8 cellular contexts compared by ENCODE assay signal in genomic region chr10:128263891-128264688, GRCh38.
DNase-seq lines count a peak whose midpoint lies in the region; ATAC-seq, FAIRE-seq and TF ChIP-seq lines count a peak whose summit lies in the region.

No MANE protein-coding gene starts in this region.

- H3K4me3 Mint-ChIP-seq in stimulated activated effector memory CD8-positive, alpha-beta T cell treated with anti-CD3 and anti-CD28 coated beads, Interleukin-12 subunit alpha, Interleukin-12 subunit beta, amount 100 ng/mL, for 72 hours, result no peak overlapping the region

- H3K4me1 Mint-ChIP-seq in stimulated activated effector memory CD8-positive, alpha-beta T cell treated with anti-CD3 and anti-CD28 coated beads, Interleukin-12 subunit alpha, Interleukin-12 subunit beta, amount 100 ng/mL, for 72 hours, result peaks cover 7% of the 10 kb centered on the region

- peak; percentile 15; the same call in 1 of the 2 replicates for TF ChIP-seq CTCF in WI38 (IDR thresholded peaks at IDR 0.05; ENCODE audit: low read depth, low read length)

- no peak overlapping the region for H3K27ac Mint-ChIP-seq in stimulated activated effector memory CD8-positive, alpha-beta T cell treated with anti-CD3 and anti-CD28 coated beads, Interleukin-12 subunit alpha, Interleukin-12 subunit beta, amount 100 ng/mL, for 72 hours

- no peak overlapping the region for H3K4me3 ChIP-seq in WI38 (ENCODE audit: low read depth, low read length)

- FAIRE-seq in GM18507 (lab: Jason Lieb, UNC), result peak; percentile 24

- peak; percentile 66 for DNase-seq in Ammon's horn (ENCODE audit: low spot score)
- DNase-seq in GM18507 (ENCODE audit: extremely low spot score, insufficient read length, low read depth), result no peak
- DNase-seq in NAMALWA (ENCODE audit: low spot score), result peak; percentile 63
- peak; percentile 46 for DNase-seq in dedifferentiated amniotic fluid mesenchymal stem cell (ENCODE audit: extremely low spot score)
- peak; percentile 59 to 68 for DNase-seq in lung microvascular endothelial cell (ENCODE audit: low read depth in 2 of 2)
- DNase-seq in stimulated activated effector memory CD8-positive, alpha-beta T cell treated with anti-CD3 and anti-CD28 coated beads, Interleukin-12 subunit alpha, Interleukin-12 subunit beta, amount 100 ng/mL, for 72 hours (ENCODE audit: low spot score in 2 of 2), result peak; percentile 9 to 70
- DNase-seq in COR-L47 (lab: John Stamatoyannopoulos, UW), result no peak

- H3K36me3 Mint-ChIP-seq in stimulated activated effector memory CD8-positive, alpha-beta T cell treated with anti-CD3 and anti-CD28 coated beads, Interleukin-12 subunit alpha, Interleukin-12 subunit beta, amount 100 ng/mL, for 72 hours, result no peaks in the 10 kb centered on the region

- peak; percentile 62 for ATAC-seq in stimulated activated effector memory CD8-positive, alpha-beta T cell treated with anti-CD3 and anti-CD28 coated beads, Interleukin-12 subunit alpha, Interleukin-12 subunit beta, amount 100 ng/mL, for 72 hours

- no peaks in the 10 kb centered on the region for H3K9me3 Mint-ChIP-seq in stimulated activated effector memory CD8-positive, alpha-beta T cell treated with anti-CD3 and anti-CD28 coated beads, Interleukin-12 subunit alpha, Interleukin-12 subunit beta, amount 100 ng/mL, for 72 hours

Comparison
In these comparisons a context has a peak if more than half of its experiments do, and no peak if none do; other contexts are left out.
1. DNase-seq: peak in Ammon's horn (single experiment), NAMALWA (single experiment), dedifferentiated amniotic fluid mesenchymal stem cell (single experiment), lung microvascular endothelial cell (2 of 2) and stimulated activated effector memory CD8-positive, alpha-beta T cell treated with anti-CD3 and anti-CD28 coated beads, Interleukin-12 subunit alpha, Interleukin-12 subunit beta, amount 100 ng/mL, for 72 hours (2 of 2); none in GM18507 (single experiment) and COR-L47 (single experiment).